20 cellular contexts compared by ENCODE assay signal in the genomic region with DNA sequence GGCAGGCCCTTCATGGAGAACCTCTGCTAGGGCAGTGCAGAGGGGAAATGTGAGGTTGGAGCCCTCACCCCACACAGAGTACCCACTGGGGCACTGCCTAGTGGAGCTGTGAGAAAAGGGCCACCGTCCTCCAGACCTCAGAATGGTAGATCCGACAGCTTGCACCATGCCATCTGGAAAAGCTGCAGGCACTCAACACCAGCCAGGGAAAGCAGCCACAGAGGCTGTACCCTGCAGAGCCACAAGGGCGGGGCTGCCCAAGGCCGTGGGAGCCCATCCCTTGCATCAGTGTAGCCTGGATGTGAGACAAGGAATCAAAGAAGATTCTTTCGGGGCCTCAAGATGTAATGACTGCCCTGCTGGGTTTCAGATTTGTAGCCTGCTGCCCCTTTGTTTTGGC.
"Had no signal": no experiment of that assay in that cellular context is flagged by ENCODE, and none has a peak within 500 bp of the region (broad histone marks: within the 10 kb centered on the region; RNA-seq: fewer than 3 reads in every experiment).

No MANE protein-coding gene starts in this region.

- H3K9me3 ChIP-seq: gastroesophageal sphincter, suprapubic skin had no signal

- H3K4me1 Mint-ChIP-seq: activated CD4-positive, alpha-beta T cell treated with anti-CD3 and anti-CD28 coated beads, Interleukin-2, amount 10 ng/mL, durations not matched to agents 24 days and 14 days; activated T-helper 17 cell treated with anti-CD3 and anti-CD28 coated beads, Interleukin-2, amount 50 U/mL, for 72 hours; natural killer cell; T-cell had no signal

- DNase-seq: activated CD4-positive, alpha-beta T cell treated with anti-CD3 and anti-CD28 coated beads, Interleukin-2, amount 10 ng/mL, durations not matched to agents 24 days and 14 days; activated CD8-positive, alpha-beta memory T cell treated with anti-CD3 and anti-CD28 coated beads for 24 hours; activated naive CD4-positive, alpha-beta T cell treated with anti-CD3 and anti-CD28 coated beads for 36 hours; activated T-cell treated with anti-CD3 and anti-CD28 coated beads for 4 hours; effector memory CD4-positive, alpha-beta T cell; natural killer cell; occipital lobe; stimulated activated CD4-positive, alpha-beta T cell treated with anti-CD3 and anti-CD28 coated beads, Interleukin-2, amount 100 ng/mL, for 24 hours; stimulated activated naive B cell treated with anti-CD40 and anti-IgM and Interleukin-4, amounts not matched to agents 10 μg/mL and 1 μg/mL and 100 μg/mL, for 72 hours; T-cell had no signal

- H3K4me1 ChIP-seq: suprapubic skin had no signal

- H3K27me3 ChIP-seq: cardiac muscle cell, gastroesophageal sphincter, suprapubic skin had no signal

- H3K27me3 Mint-ChIP-seq: activated CD4-positive, alpha-beta T cell treated with anti-CD3 and anti-CD28 coated beads, Interleukin-2, amount 10 ng/mL, durations not matched to agents 24 days and 14 days; activated T-helper 17 cell treated with anti-CD3 and anti-CD28 coated beads, Interleukin-2, amount 50 U/mL, for 72 hours; progenitor cell of endocrine pancreas; stimulated activated naive B cell treated with anti-CD40 and anti-IgM and Interleukin-4, amounts not matched to agents 10 μg/mL and 1 μg/mL and 100 μg/mL, for 72 hours; T-cell; type B pancreatic cell had no signal

- H3K9me3 Mint-ChIP-seq: activated CD4-positive, alpha-beta T cell treated with anti-CD3 and anti-CD28 coated beads, Interleukin-2, amount 10 ng/mL, durations not matched to agents 24 days and 14 days; activated naive CD4-positive, alpha-beta T cell treated with anti-CD3 and anti-CD28 coated beads for 36 hours; activated T-helper 17 cell treated with anti-CD3 and anti-CD28 coated beads, Interleukin-2, amount 50 U/mL, for 72 hours; natural killer cell; stimulated activated naive B cell treated with anti-CD40 and anti-IgM and Interleukin-4, amounts not matched to agents 10 μg/mL and 1 μg/mL and 100 μg/mL, for 72 hours; T-cell; type B pancreatic cell had no signal

- H3K4me3 Mint-ChIP-seq: activated CD4-positive, alpha-beta T cell treated with anti-CD3 and anti-CD28 coated beads, Interleukin-2, amount 10 ng/mL, durations not matched to agents 24 days and 14 days; activated naive CD4-positive, alpha-beta T cell treated with anti-CD3 and anti-CD28 coated beads for 36 hours; activated T-helper 17 cell treated with anti-CD3 and anti-CD28 coated beads, Interleukin-2, amount 50 U/mL, for 72 hours; natural killer cell; stimulated activated naive B cell treated with anti-CD40 and anti-IgM and Interleukin-4, amounts not matched to agents 10 μg/mL and 1 μg/mL and 100 μg/mL, for 72 hours; T-cell; type B pancreatic cell had no signal

- H3K27ac ChIP-seq: cardiac muscle cell, epithelial cell of prostate, gastroesophageal sphincter, suprapubic skin, VCaP had no signal

- H3K27ac Mint-ChIP-seq: activated CD4-positive, alpha-beta T cell treated with anti-CD3 and anti-CD28 coated beads, Interleukin-2, amount 10 ng/mL, durations not matched to agents 24 days and 14 days; activated naive CD4-positive, alpha-beta T cell treated with anti-CD3 and anti-CD28 coated beads for 36 hours; activated T-helper 17 cell treated with anti-CD3 and anti-CD28 coated beads, Interleukin-2, amount 50 U/mL, for 72 hours; progenitor cell of endocrine pancreas; T-cell; type B pancreatic cell had no signal

- H3K36me3 Mint-ChIP-seq: natural killer cell had no signal

- ATAC-seq: activated T-helper 17 cell treated with anti-CD3 and anti-CD28 coated beads, Interleukin-2, amount 50 U/mL, for 72 hours; gastroesophageal sphincter; natural killer cell; sciatic nerve; stimulated activated naive B cell treated with anti-CD40 and anti-IgM and Interleukin-4, amounts not matched to agents 10 μg/mL and 1 μg/mL and 100 μg/mL, for 72 hours; T-cell had no signal

- H3K4me3 ChIP-seq: cardiac muscle cell, gastroesophageal sphincter, lung, suprapubic skin had no signal
